ENCODE assay signal across 23 cellular contexts in genomic region chr1:14786104-14786675, GRCh38.
"Had no signal": no experiment of that assay in that cellular context is flagged by ENCODE, and none has a peak within 500 bp of the region (broad histone marks: within the 10 kb centered on the region; RNA-seq: fewer than 3 reads in every experiment).

No MANE protein-coding gene starts in this region.

- H3K27ac ChIP-seq: heart left ventricle, neutrophil, suprapubic skin, thyroid gland had no signal

- H3K4me3 ChIP-seq: heart left ventricle, lung, suprapubic skin, thyroid gland had no signal

- DNase-seq: cortex of kidney; effector memory CD4-positive, alpha-beta T cell; heart left ventricle; hypothalamus; left cardiac atrium; left ventricle myocardium superior; naive thymus-derived CD4-positive, alpha-beta T cell; posterior cingulate gyrus; right cardiac atrium; small intestine; stimulated activated CD4-positive, alpha-beta T cell treated with anti-CD3 and anti-CD28 coated beads, Interleukin-2, amount 100 ng/mL, for 48 hours; stimulated activated CD8-positive, alpha-beta memory T cell treated with anti-CD3 and anti-CD28 coated beads, Interleukin-4, amount 100 ng/mL, for 48 hours; stimulated activated naive CD8-positive, alpha-beta T cell treated with anti-CD3 and anti-CD28 coated beads, Interleukin-15, Interleukin-2, amounts not matched to agents 100 U/mL and 50 U/mL, for 24 hours; thyroid gland had no signal

- H3K36me3 ChIP-seq: heart left ventricle, neutrophil, suprapubic skin, thyroid gland had no signal

- H3K9me3 ChIP-seq: heart left ventricle, neutrophil, suprapubic skin, thyroid gland had no signal

- H3K27me3 ChIP-seq: neutrophil, suprapubic skin, thyroid gland had no signal

- ATAC-seq: esophagus mucosa; heart left ventricle; left cardiac atrium; left ventricle myocardium superior; naive thymus-derived CD4-positive, alpha-beta T cell; right cardiac atrium; stimulated activated effector memory CD8-positive, alpha-beta T cell treated with anti-CD3 and anti-CD28 coated beads, Interleukin-12 subunit alpha, Interleukin-12 subunit beta, amount 100 ng/mL, for 72 hours; stimulated activated naive CD8-positive, alpha-beta T cell treated with anti-CD3 and anti-CD28 coated beads, Interleukin-15, Interleukin-2, amounts not matched to agents 100 U/mL and 50 U/mL, for 24 hours had no signal

- H3K4me1 ChIP-seq: heart left ventricle, thyroid gland had no signal

- FAIRE-seq: endometrium, frontal cortex, islet of Langerhans, small intestine, urothelium cell line had no signal
